In the genomic region with DNA sequence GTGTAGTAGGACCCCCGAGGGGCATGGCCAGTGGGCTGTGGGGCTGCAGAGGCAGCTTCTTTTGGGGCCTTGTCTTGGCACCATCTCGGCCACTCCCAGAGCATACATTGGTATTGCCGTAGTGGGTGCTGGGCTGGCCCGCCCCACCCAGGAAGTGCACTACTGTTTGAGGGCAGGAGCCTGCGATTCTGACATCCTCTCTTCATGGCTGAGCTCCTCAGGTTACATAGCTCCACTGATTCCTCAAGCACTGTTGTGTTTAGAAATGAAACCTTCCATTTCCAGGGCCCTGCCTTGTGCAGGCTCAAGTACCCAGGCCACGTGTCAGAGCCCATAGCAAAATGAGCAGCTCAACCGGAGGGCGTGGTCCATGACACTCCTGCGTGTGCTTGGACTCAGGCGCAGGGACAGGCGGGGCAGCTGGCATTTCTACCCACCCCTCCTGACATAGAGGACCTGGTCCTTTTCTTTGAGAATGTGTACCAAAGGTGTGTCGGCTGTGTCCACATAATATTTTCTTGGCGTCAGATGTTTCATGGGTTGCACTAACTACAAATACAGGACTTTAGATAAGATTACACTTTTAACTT, we compare ENCODE assay signal across 9 cellular contexts.
A peak's percentile ranks its signal among the peaks of the same experiment; 100 is the strongest.
DNase-seq lines count a peak whose midpoint lies in the region; ATAC-seq and TF ChIP-seq lines count a peak whose summit lies in the region.
"Had no signal": no experiment of that assay in that cellular context is flagged by ENCODE, and none has a peak within 500 bp of the region (broad histone marks: within the 10 kb centered on the region; RNA-seq: fewer than 3 reads in every experiment).

No MANE protein-coding gene starts in this region.

- H3K27me3 Mint-ChIP-seq in activated CD8-positive, alpha-beta T cell treated with anti-CD3 and anti-CD28 coated beads for 36 hours = no peaks in the 10 kb centered on the region

- H3K4me3 ChIP-seq in left lung = no peak overlapping the region

- H3K9me3 Mint-ChIP-seq in activated CD8-positive, alpha-beta T cell treated with anti-CD3 and anti-CD28 coated beads for 36 hours = peaks cover 13% of the 10 kb centered on the region

- peak overlapping the region; percentile 82 for H3K27ac Mint-ChIP-seq in activated CD8-positive, alpha-beta T cell treated with anti-CD3 and anti-CD28 coated beads for 36 hours

- DNase-seq in DMS79 treated with DMSO at 0.1 percent for 48 hours (lab: John Stamatoyannopoulos, UW) (peak; percentile 79), HT1080 (ENCODE audit: low read depth) (peak; percentile 25), left lung (peak; percentile 90), glomerular visceral epithelial cell (ENCODE audit: extremely low spot score) (no peak), DMS53 (lab: John Stamatoyannopoulos, UW) (no peak)
- DNase-seq in activated CD8-positive, alpha-beta T cell treated with anti-CD3 and anti-CD28 coated beads for 36 hours = peak; percentile 75

- H3K4me3 Mint-ChIP-seq in activated CD8-positive, alpha-beta T cell treated with anti-CD3 and anti-CD28 coated beads for 36 hours = peak overlapping the region; percentile 34

- CTCF ChIA-PET in activated CD8-positive, alpha-beta T cell treated with anti-CD3 and anti-CD28 coated beads for 36 hours (lab: Charles Lee) = interaction anchor here (0.9 to 15.4 kb wide), 4 partner anchors 9 to 64 kb away, joined by 3 to 183 read pairs (median 16); no protein-coding TSS in a partner anchor

- peak overlapping the region; percentile 45 to 75 for H3K27ac ChIP-seq in left lung
- H3K27ac ChIP-seq: HL-60 had no signal

- H3K4me1 Mint-ChIP-seq in activated CD8-positive, alpha-beta T cell treated with anti-CD3 and anti-CD28 coated beads for 36 hours (ENCODE audit: low read depth) = peaks cover 89% of the 10 kb centered on the region

- POLR2A ChIA-PET in activated CD8-positive, alpha-beta T cell treated with anti-CD3 and anti-CD28 coated beads for 36 hours (lab: Charles Lee) = interaction anchor here (0.9 to 2.8 kb wide), 7 partner anchors 12 to 362 kb away, joined by 3 to 11 read pairs (median 4); no protein-coding TSS in a partner anchor

- peaks cover 49% of the 10 kb centered on the region for H3K36me3 Mint-ChIP-seq in activated CD8-positive, alpha-beta T cell treated with anti-CD3 and anti-CD28 coated beads for 36 hours (ENCODE audit: low read depth)

- ATAC-seq in GM21390 (IDR thresholded peaks at IDR 0.05; ENCODE audit: unreplicated experiment) (peak; percentile 50), left lung (peak; percentile 82), GM18520 (IDR thresholded peaks at IDR 0.05; ENCODE audit: unreplicated experiment) (no peak)
- ATAC-seq in activated CD8-positive, alpha-beta T cell treated with anti-CD3 and anti-CD28 coated beads for 36 hours = peak; percentile 66

- intact Hi-C loops in activated CD8-positive, alpha-beta T cell treated with anti-CD3 and anti-CD28 coated beads for 36 hours (cut with micrococcal nuclease) = no loop called here
- intact Hi-C loops in left lung (cut with DNase I) = no loop called here

- H3K36me3 ChIP-seq in left lung = peaks cover 0 to 4% of the 10 kb centered on the region in 2 donors

- no peak for TF ChIP-seq CTCF in activated CD8-positive, alpha-beta T cell treated with anti-CD3 and anti-CD28 coated beads for 36 hours (IDR thresholded peaks at IDR 0.05)
- TF ChIP-seq CTCF in left lung (IDR thresholded peaks at IDR 0.05) = no peak

- H3K9me3 ChIP-seq in left lung = peaks cover 0 to 8% of the 10 kb centered on the region in 2 donors

- H3K27me3 ChIP-seq in left lung = no peaks in the 10 kb centered on the region

- H3K4me1 ChIP-seq in left lung = peaks cover 31 to 53% of the 10 kb centered on the region in 2 donors

Comparison
In these comparisons a context has a peak if more than half of its experiments do, and no peak if none do; other contexts are left out.
1. DNase-seq: peak in DMS79 treated with DMSO at 0.1 percent for 48 hours (single experiment), HT1080 (single experiment), activated CD8-positive, alpha-beta T cell treated with anti-CD3 and anti-CD28 coated beads for 36 hours (single experiment) and left lung (2 of 2); none in glomerular visceral epithelial cell (single experiment) and DMS53 (single experiment).